In the genomic region with DNA sequence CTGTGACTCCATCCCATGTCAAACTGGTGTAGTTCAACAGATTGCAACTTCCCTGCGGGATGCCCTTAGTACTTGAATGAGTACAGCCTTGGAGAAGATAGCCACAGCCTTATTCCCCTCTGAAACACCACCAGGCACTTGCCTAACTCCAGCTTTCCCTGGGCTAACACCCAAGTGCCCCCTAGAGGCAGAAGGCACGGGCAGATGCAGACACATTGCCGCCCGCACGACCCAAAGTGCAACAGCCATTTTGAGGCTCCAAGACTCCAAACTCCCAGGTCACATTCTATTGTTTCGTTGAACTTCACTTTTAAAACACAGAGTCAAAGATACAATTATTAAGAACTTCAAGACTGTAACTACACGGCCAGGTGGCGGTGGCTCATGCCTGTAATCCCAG, we compare ENCODE assay signal across 21 cellular contexts.
DNase-seq lines count a peak whose midpoint lies in the region; ATAC-seq, FAIRE-seq and TF ChIP-seq lines count a peak whose summit lies in the region.
"Had no signal": no experiment of that assay in that cellular context is flagged by ENCODE, and none has a peak within 500 bp of the region (broad histone marks: within the 10 kb centered on the region; RNA-seq: fewer than 3 reads in every experiment).

No MANE protein-coding gene starts in this region.

- H3K9me3 ChIP-seq in HepG2 (ENCODE audit: low read length) (no peaks in the 10 kb centered on the region), right lobe of liver (no peaks in the 10 kb centered on the region)
- H3K9me3 ChIP-seq: transverse colon had no signal

- TF ChIP-seq POLR2A in HepG2 (IDR thresholded peaks at IDR 0.05; ENCODE audit: insufficient read depth in 1 of 2, low read depth in 2 of 2, low read length in 2 of 2) (no peak), right lobe of liver (IDR thresholded peaks at IDR 0.05) (no peak)

- H3K4me3 ChIP-seq in HepG2 (replicated peaks in 1 of 3; ENCODE audit: insufficient read depth in 1 of 3, low read depth in 2 of 3, low read length in 3 of 3) (no peak overlapping the region), right lobe of liver (no peak overlapping the region), retinal pigment epithelial cell (ENCODE audit: low read length) (no peak overlapping the region), brain microvascular endothelial cell (ENCODE audit: low read depth, low read length) (no peak overlapping the region)
- H3K4me3 ChIP-seq: transverse colon had no signal

- no peak overlapping the region for H3K4me2 ChIP-seq in HepG2 (ENCODE audit: low read depth, low read length)

- H3K9ac ChIP-seq in HepG2 (ENCODE audit: insufficient read depth, low read depth, low read length): no peak overlapping the region

- no peaks in the 10 kb centered on the region for H4K20me1 ChIP-seq in HepG2 (ENCODE audit: insufficient read depth, low read length)

- WGBS in HepG2 (ENCODE audit: low lambda C conversion rate): 61% methylated on average over 8 of the region's 8 CpGs
- WGBS in right lobe of liver (ENCODE audit: insufficient coverage, low coverage, low lambda C conversion rate, missing lambda C conversion rate): 66% methylated on average over 4 of the region's 8 CpGs

- H3K79me2 ChIP-seq in HepG2 (ENCODE audit: insufficient read depth, low read length): no peaks in the 10 kb centered on the region

- TF ChIP-seq RAD21 in HepG2 (CRISPR knock-in tag; IDR thresholded peaks at IDR 0.05): no peak

- in situ Hi-C loops in HepG2 (cut with HindIII; ENCODE audit: extremely low pct_ligation_motif_present, low pct_unique_long_range_greater_than_20kb) (no loop called here), KBM-7 (cut with MboI; ENCODE audit: low pct_unique_long_range_greater_than_20kb, low sequenced_read_pairs) (no loop called here), SK-MEL-5 (cut with HindIII; ENCODE audit: low pct_unique_long_range_greater_than_20kb, low sequenced_read_pairs) (no loop called here), brain microvascular endothelial cell (cut with HindIII; ENCODE audit: low pct_ligation_motif_present, low sequenced_read_pairs) (no loop called here)

- H3K4me1 ChIP-seq in HepG2 (ENCODE audit: insufficient read depth, low read length) (no peaks in the 10 kb centered on the region), right lobe of liver (peaks cover 0 to 11% (median 5%) of the 10 kb centered on the region in 4 donors)

- no peak for FAIRE-seq in HepG2 (lab: Jason Lieb, UNC)

- no peak for DNase-seq in HepG2 (ENCODE audit: low spot score)
- DNase-seq in right lobe of liver: no peak
- DNase-seq in KBM-7: peak; percentile 11
- peak; percentile 62 for DNase-seq in SK-MEL-5 (ENCODE audit: low read depth, low spot score)
- DNase-seq in retinal pigment epithelial cell (ENCODE audit: low read depth): no peak
- no peak for DNase-seq in brain microvascular endothelial cell
- no peak for DNase-seq in stimulated activated CD4-positive, alpha-beta T cell treated with anti-CD3 and anti-CD28 coated beads, Interleukin-2, amount 100 ng/mL, for 24 hours
- no peak for DNase-seq in NCI-H2171 treated with DMSO at 0.1 percent for 48 hours (lab: John Stamatoyannopoulos, UW)
- DNase-seq: activated gamma-delta T cell treated with Interleukin-2 at 50 U/mL for 16 hours; activated naive CD8-positive, alpha-beta T cell treated with anti-CD3 and anti-CD28 coated beads, Interleukin-2, amount 50 U/mL, for 24 hours; activated T-cell treated with anti-CD3 and anti-CD28 coated beads, Interleukin-2, amount 50 U/mL, for 1 hour; GOT3; mammary epithelial cell; NCI-H1105 treated with DMSO at 0.1 percent for 48 hours; NCI-H2081; NCI-H446 treated with DMSO at 0.1 percent for 48 hours; posterior cingulate gyrus; stimulated activated CD8-positive, alpha-beta memory T cell treated with anti-CD3 and anti-CD28 coated beads, Interleukin-4, amount 100 ng/mL, for 48 hours; SW 1271; transverse colon had no signal

- no peak for TF ChIP-seq EP300 in HepG2 (IDR thresholded peaks at IDR 0.05; ENCODE audit: low read depth in 2 of 2, low read length in 2 of 2)
- no peak for TF ChIP-seq EP300 in HepG2 (CRISPR knock-in tag; IDR thresholded peaks at IDR 0.05; ENCODE audit: borderline replicate concordance)

- no TSS peak for BruUV-seq in HepG2 (replicated peaks; lab: Mats Ljungman, UMichigan)

- peak; percentile 40 for TF ChIP-seq CTCF in HepG2 (CRISPR knock-in tag; IDR thresholded peaks at IDR 0.05)
- TF ChIP-seq CTCF in right lobe of liver (IDR thresholded peaks at IDR 0.05): no peak
- peak; percentile 9 for TF ChIP-seq CTCF in retinal pigment epithelial cell (conservative IDR thresholded peaks at IDR 0.05; ENCODE audit: low read depth, low read length)
- no peak for TF ChIP-seq CTCF in brain microvascular endothelial cell (IDR thresholded peaks at IDR 0.05; ENCODE audit: low read depth, low read length, missing control alignments)

- no peaks in the 10 kb centered on the region for H3K36me3 ChIP-seq in HepG2 (replicated peaks in 1 of 2; ENCODE audit: control insufficient read depth in 1 of 2, insufficient read depth in 2 of 2, low read length in 2 of 2)
- H3K36me3 ChIP-seq in right lobe of liver: no peaks in the 10 kb centered on the region
- no peaks in the 10 kb centered on the region for H3K36me3 ChIP-seq in brain microvascular endothelial cell (replicated peaks)
- H3K36me3 ChIP-seq: transverse colon had no signal

- CTCF ChIA-PET in HepG2 (lab: Yijun Ruan, JAX; ENCODE audit: low intra/inter-chr PET ratio, low total read pairs): no interaction called here

- intact Hi-C loops in HepG2 (cut with micrococcal nuclease; ENCODE audit: unreplicated experiment): loop anchor here (10.0 kb wide), 1 partner anchor 995 kb away; no protein-coding TSS in a partner anchor
- intact Hi-C loops in right lobe of liver (cut with DNase I): no loop called here

- H3K27ac ChIP-seq in HepG2 (ENCODE audit: extremely low read length, insufficient read depth, low read length): no peak overlapping the region
- H3K27ac ChIP-seq in right lobe of liver: no peak overlapping the region
- no peak overlapping the region for H3K27ac ChIP-seq in brain microvascular endothelial cell
- H3K27ac ChIP-seq: transverse colon had no signal

- no peak overlapping the region for H2AFZ ChIP-seq in HepG2 (ENCODE audit: low read length)

- ATAC-seq in HepG2 (peak; percentile 36; the same call in 1 of the 3 replicates), right lobe of liver (no peak)
- ATAC-seq: activated CD4-positive, CD25-positive, alpha-beta regulatory T cell treated with anti-CD3 and anti-CD28 coated beads, Interleukin-2, amount 50 U/mL, for 24 hours; activated naive CD8-positive, alpha-beta T cell treated with anti-CD3 and anti-CD28 coated beads, Interleukin-2, amount 50 U/mL, for 24 hours had no signal

- no peaks in the 10 kb centered on the region for H3K27me3 ChIP-seq in HepG2 (ENCODE audit: control insufficient read depth in 1 of 2, insufficient read depth in 2 of 2, low read length in 2 of 2)
- no peaks in the 10 kb centered on the region for H3K27me3 ChIP-seq in right lobe of liver
- no peaks in the 10 kb centered on the region for H3K27me3 ChIP-seq in brain microvascular endothelial cell (replicated peaks)
- H3K27me3 ChIP-seq: transverse colon had no signal

- POLR2A ChIA-PET in HepG2 (lab: Yijun Ruan, JAX): no interaction called here

TF ChIP-seq in HepG2, 621 proteins besides CTCF, POLR2A, EP300 and RAD21:
- TF ChIP-seq STAG1 (CRISPR knock-in tag; IDR thresholded peaks at IDR 0.05) (0 out of 2 replicates have a peak, but pooled peaks have one; percentile 27), DNMT1 (CRISPR knock-in tag; IDR thresholded peaks at IDR 0.05) (no peak)

Comparison
In these comparisons a context has a peak if more than half of its experiments do, and no peak if none do; other contexts are left out.
1. CTCF ChIP-seq: peak in HepG2 (single experiment) and retinal pigment epithelial cell (single experiment); none in right lobe of liver (0 of 4) and brain microvascular endothelial cell (single experiment).
2. DNase-seq: peak in KBM-7 (single experiment) and SK-MEL-5 (single experiment); none in HepG2 (single experiment), right lobe of liver (0 of 3), retinal pigment epithelial cell (single experiment), brain microvascular endothelial cell (single experiment), stimulated activated CD4-positive, alpha-beta T cell treated with anti-CD3 and anti-CD28 coated beads, Interleukin-2, amount 100 ng/mL, for 24 hours (0 of 2) and NCI-H2171 treated with DMSO at 0.1 percent for 48 hours (single experiment).